8 cellular contexts compared by ENCODE assay signal in the genomic region with DNA sequence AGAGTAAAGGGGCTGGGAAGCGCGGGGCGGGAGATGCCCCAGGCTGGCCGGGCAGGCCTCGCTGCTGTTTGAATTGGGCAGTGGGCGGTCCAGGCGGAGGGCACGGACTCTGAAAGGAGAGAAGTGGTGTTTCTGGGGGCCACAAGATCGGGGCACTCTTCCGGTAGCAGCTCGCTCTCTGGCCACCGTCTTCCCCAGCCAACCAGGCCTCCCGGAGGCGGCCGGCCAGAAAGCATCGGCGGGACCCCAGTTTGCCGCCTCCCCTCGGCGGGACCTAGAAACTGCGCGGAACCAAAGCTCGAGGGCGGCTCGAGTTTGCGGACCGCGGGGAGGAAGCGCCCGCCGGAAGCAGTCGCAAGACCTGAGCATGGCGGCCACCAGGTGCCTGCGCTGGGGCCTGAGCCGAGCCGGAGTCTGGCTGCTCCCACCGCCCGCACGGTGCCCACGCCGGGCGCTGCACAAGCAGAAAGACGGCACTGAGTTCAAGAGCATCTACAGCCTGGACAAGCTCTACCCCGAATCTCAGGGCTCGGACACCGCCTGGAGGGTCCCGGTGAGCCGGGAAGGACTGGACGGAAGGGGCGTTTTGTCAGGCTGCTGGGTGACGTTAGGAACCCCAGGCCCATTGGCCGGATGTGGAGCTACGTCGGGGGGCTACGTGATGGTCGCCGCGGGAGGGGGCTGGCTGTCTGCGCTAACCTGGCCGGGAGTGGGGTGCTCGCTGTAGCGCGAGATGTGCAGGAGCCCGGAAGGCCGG. TPM values are rescaled to one million over a fixed set of nuclear protein-coding genes. Genes with fewer than 3 reads are reported as not detected.
DNase-seq lines count a peak whose midpoint lies in the region; ATAC-seq and TF ChIP-seq lines count a peak whose summit lies in the region.

A gene (plus strand): TSS at position 351 of the 757 bp plus-strand sequence. CDS start 17 bp downstream, at position 368.

- TF ChIP-seq CTCF in BJ (IDR thresholded peaks at IDR 0.05; ENCODE audit: insufficient read depth, low read depth, low read length) (peak; percentile 72), liver (IDR thresholded peaks at IDR 0.05; ENCODE audit: low read depth, low read length, missing input control) (peak; percentile 31)

- peak; percentile 93 for TF ChIP-seq POLR2A in GM19099 (IDR thresholded peaks at IDR 0.05; ENCODE audit: extremely low read depth, insufficient read length, low read depth)

- POLR2A ChIA-PET in BJ (lab: Charles Lee), result interaction anchor here (0.8 kb wide), 1 partner anchor 30 kb away, joined by 3 read pairs; no protein-coding TSS in a partner anchor

- DNase-seq in BJ (ENCODE audit: low read depth) (no peak), NCI-H524 (lab: John Stamatoyannopoulos, UW) (peak; percentile 97 to 98), dermis blood vessel endothelial cell (peak; percentile 91)
- DNase-seq in activated CD4-positive, alpha-beta T cell treated with anti-CD3 and anti-CD28 coated beads, Interleukin-2, amount 50 U/mL, for 1 hour, result peak; percentile 75
- peak; percentile 80 for DNase-seq in stimulated activated CD4-positive, alpha-beta T cell treated with anti-CD3 and anti-CD28 coated beads, Interleukin-4, amount 100 ng/mL, for 1 hour

- H3K27me3 ChIP-seq in BJ (ENCODE audit: control insufficient read depth, insufficient read depth, low read length), result no peaks in the 10 kb centered on the region
- H3K27me3 ChIP-seq in liver (ENCODE audit: control insufficient read depth in 4 of 4, insufficient read depth in 4 of 4, low read length in 3 of 4), result no peaks in the 10 kb centered on the region

- peak within 1 kb of the TSS; percentile 42 to 72 for H3K27ac ChIP-seq in liver (ENCODE audit: low read depth in 1 of 2, low read length in 2 of 2)

- H3K36me3 ChIP-seq in BJ (ENCODE audit: control insufficient read depth, insufficient read depth, low read length), result no peaks in the 10 kb centered on the region
- H3K36me3 ChIP-seq in liver (ENCODE audit: control insufficient read depth in 4 of 4, insufficient read depth in 3 of 4, low read depth in 1 of 4, low read length in 3 of 4), result peaks cover 0 to 3% (median 1%) of the 10 kb centered on the region in 4 donors

- peak within 1 kb of the TSS; percentile 69 for H3K4me3 ChIP-seq in BJ (ENCODE audit: low read depth, low read length)
- H3K4me3 ChIP-seq in liver (ENCODE audit: low read depth in 1 of 3, low read length in 3 of 3), result peak within 1 kb of the TSS; percentile 87 to 91 (median 90)

- no peaks in the 10 kb centered on the region for H3K9me3 ChIP-seq in liver (ENCODE audit: control insufficient read depth in 4 of 4, low read length in 3 of 4)

- H3K9ac ChIP-seq in liver (ENCODE audit: low read depth in 1 of 2, low read length in 2 of 2), result peak within 1 kb of the TSS; percentile 9 to 75

- peaks cover 4 to 20% (median 14%) of the 10 kb centered on the region in 4 donors for H3K4me1 ChIP-seq in liver (ENCODE audit: control insufficient read depth in 4 of 4, insufficient read depth in 4 of 4, low read length in 3 of 4)

- WGBS in liver, result 2% methylated on average over 65 of the region's 65 CpGs

- CTCF ChIA-PET in BJ (lab: Yijun Ruan, JAX), result interaction anchor here (0.7 to 4.8 kb wide), 19 partner anchors 12 to 189 kb away, joined by 3 to 52 read pairs (median 5); a partner anchor contains a TSS

- TF ChIP-seq RAD21 in liver (IDR thresholded peaks at IDR 0.05), result peak; percentile 46 to 56

- peak; percentile 72 for ATAC-seq in HG03378 (IDR thresholded peaks at IDR 0.05; ENCODE audit: unreplicated experiment)

TF ChIP-seq in liver, 16 proteins besides CTCF, POLR2A, EP300 and RAD21:
- TF ChIP-seq JUND (IDR thresholded peaks at IDR 0.05) (no peak), YY1 (IDR thresholded peaks at IDR 0.05) (peak; percentile 91), GABPA (IDR thresholded peaks at IDR 0.05 in 1 of 2, conservative IDR thresholded peaks at IDR 0.05 in 1 of 2) (peak; percentile 72 to 91)

RNA-seq across cellular contexts. Expression of the gene that starts here (rescaled TPM):
- 44.2 and 50.8 TPM in 2 replicates for polyA plus RNA-seq in BJ (2011; rRNA removed)
- 10.0 and 14.7 TPM in 2 replicates for polyA minus RNA-seq in BJ (2011; rRNA and poly(A)+ RNA removed)
- total RNA-seq in dermis blood vessel endothelial cell, result 24.7 and 35.6 TPM in 2 replicates
- 10 to 100 TPM; 20.5 to 29.9 TPM for total RNA-seq in liver
- 10 to 100 TPM; 36.9 to 47.0 TPM for polyA plus RNA-seq in liver
